In the genomic region with DNA sequence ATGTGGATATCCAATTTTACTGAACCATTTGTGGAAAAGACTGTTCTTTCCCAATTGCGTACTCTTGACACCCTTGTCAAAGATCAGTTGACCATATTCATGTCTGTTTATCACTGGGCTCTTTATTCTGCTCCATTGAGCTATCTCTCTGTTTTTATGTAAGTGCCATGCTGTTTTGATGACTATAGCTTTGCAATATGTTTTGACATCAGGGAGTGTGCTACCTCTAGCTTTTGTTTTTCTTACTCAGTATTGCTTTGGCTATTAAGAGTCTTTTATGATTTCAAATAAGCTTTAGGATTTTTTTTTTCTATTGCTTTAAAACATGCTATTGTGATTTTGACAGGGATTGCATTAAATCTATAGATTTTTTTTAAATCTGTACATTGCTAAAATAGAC, we compare ENCODE assay signal across 21 cellular contexts.
DNase-seq lines count a peak whose midpoint lies in the region; ATAC-seq, FAIRE-seq and TF ChIP-seq lines count a peak whose summit lies in the region.
"Had no signal": no experiment of that assay in that cellular context is flagged by ENCODE, and none has a peak within 500 bp of the region (broad histone marks: within the 10 kb centered on the region; RNA-seq: fewer than 3 reads in every experiment).

No MANE protein-coding gene starts in this region.

- H4K91ac ChIP-seq in H1 (replicated peaks; ENCODE audit: insufficient read length, low read length), result no peak overlapping the region

- H3K79me2 ChIP-seq in H1 (ENCODE audit: control insufficient read depth in 1 of 2, insufficient read depth in 2 of 2, low read length in 2 of 2), result no peaks in the 10 kb centered on the region

- POLR2A ChIA-PET in HEK293 (lab: Yijun Ruan, JAX), result no interaction called here
- POLR2A ChIA-PET in WTC11 (lab: Charles Lee), result no interaction called here
- POLR2A ChIA-PET in H1 (lab: Charles Lee; ENCODE audit: partially characterized antibody), result no interaction called here

- no peaks in the 10 kb centered on the region; the same call in 1 of the 2 replicates for H3K9me3 ChIP-seq in HEK293 (ENCODE audit: control insufficient read depth, insufficient read depth, low read depth, low read length)
- H3K9me3 ChIP-seq in H1 (ENCODE audit: insufficient read depth in 2 of 2, low read depth in 1 of 2, low read length in 1 of 2), result peaks cover 3% of the 10 kb centered on the region in 2 experiments; a peak in 2 of 4 replicates

- peaks cover 5% of the 10 kb centered on the region for H3K4me1 Mint-ChIP-seq in WTC11
- H3K4me1 Mint-ChIP-seq: B cell had no signal

- no peak overlapping the region for H2BK15ac ChIP-seq in H1 (ENCODE audit: low read length)

- H3K4me3 Mint-ChIP-seq in WTC11, result no peak overlapping the region
- H3K4me3 Mint-ChIP-seq: B cell; CD4-positive, alpha-beta T cell; CD8-positive, alpha-beta T cell had no signal

- H2AFZ ChIP-seq in H1 (ENCODE audit: low read length), result no peak overlapping the region

- H2BK20ac ChIP-seq in H1 (ENCODE audit: low read length), result no peak overlapping the region

- no peak for TF ChIP-seq POLR2A in H1 (IDR thresholded peaks at IDR 0.05; ENCODE audit: control extremely low read depth in 1 of 2, low read depth in 2 of 2, low read length in 2 of 2)

- no peaks in the 10 kb centered on the region for H3K4me1 ChIP-seq in HEK293 (ENCODE audit: control insufficient read depth, insufficient read depth, low read length)
- H3K4me1 ChIP-seq in H1 (replicated peaks in 1 of 4; ENCODE audit: control insufficient read depth in 3 of 4, insufficient read depth in 4 of 4, low read length in 3 of 4), result no peaks in the 10 kb centered on the region
- H3K4me1 ChIP-seq: A549; BLaER1 treated with 17β-estradiol and CSF1 and Interleukin-3, amounts not matched to agents 10 nM and 100 nM; Caco-2 had no signal

- H3K27ac ChIP-seq in HEK293 (ENCODE audit: extremely low read depth, low read depth, low read length) (no peak overlapping the region), H1 (ENCODE audit: low read depth, low read length) (no peak overlapping the region)
- H3K27ac ChIP-seq: 22Rv1; A549; BLaER1 treated with 17β-estradiol and CSF1 and Interleukin-3, amounts not matched to agents 10 nM and 100 nM; C4-2B had no signal

- no peak overlapping the region for H3K18ac ChIP-seq in H1 (ENCODE audit: extremely low read depth, low read length)

- H4K5ac ChIP-seq in H1 (ENCODE audit: insufficient read length, low read depth, low read length), result no peak overlapping the region

- no peak overlapping the region for H3K14ac ChIP-seq in H1 (ENCODE audit: insufficient read length)

- H3K4me2 ChIP-seq in H1 (ENCODE audit: insufficient read depth in 1 of 2, low read depth in 2 of 2, low read length in 2 of 2), result no peak overlapping the region
- H3K4me2 ChIP-seq: A549; BLaER1 treated with 17β-estradiol and CSF1 and Interleukin-3, amounts not matched to agents 10 nM and 100 nM had no signal

- H3K56ac ChIP-seq in H1 (replicated peaks; ENCODE audit: insufficient read length, low read depth, low read length), result no peak overlapping the region

- no peaks in the 10 kb centered on the region for H3K23me2 ChIP-seq in H1 (ENCODE audit: low read depth, low read length)

- no peak overlapping the region for H2BK120ac ChIP-seq in H1 (replicated peaks; ENCODE audit: low read depth, low read length)

- CTCF ChIA-PET in HEK293 (lab: Yijun Ruan, JAX) (no interaction called here), WTC11 (lab: Charles Lee) (interaction anchor here (1.4 kb wide), 1 partner anchor 170 kb away, joined by 3 read pairs; no protein-coding TSS in a partner anchor), H1 (lab: Charles Lee; ENCODE audit: partially characterized antibody) (no interaction called here)

- H3K23ac ChIP-seq in H1 (ENCODE audit: insufficient read length), result no peak overlapping the region

- no peak for ATAC-seq in WTC11
- ATAC-seq: A549; CD8-positive, alpha-beta T cell had no signal

- H2AK5ac ChIP-seq in H1 (ENCODE audit: low read depth, low read length), result no peak overlapping the region

- H2BK12ac ChIP-seq in H1 (ENCODE audit: low read depth, low read length), result no peak overlapping the region

- no peak for TF ChIP-seq RAD21 in H1 (IDR thresholded peaks at IDR 0.05 in 1 of 2, conservative IDR thresholded peaks at IDR 0.05 in 1 of 2; ENCODE audit: low read depth in 2 of 2, low read length in 2 of 2)

- WGBS in H1 (ENCODE audit: extremely low coverage in 1 of 2, insufficient coverage in 1 of 2, insufficient read length in 1 of 2, insufficient replicate concordance in 2 of 2, low coverage in 1 of 2, low lambda C conversion rate in 2 of 2, missing lambda C conversion rate in 1 of 2), 2 experiments, result 91% methylated on average over 1 of the region's 1 CpG; no CpG with 5 or more reads in 1 of the 2 experiments

- no peak overlapping the region for H3K4me3 ChIP-seq in HEK293 (ENCODE audit: low read depth, low read length)
- no peak overlapping the region for H3K4me3 ChIP-seq in H1 (ENCODE audit: extremely low read depth in 1 of 4, insufficient read depth in 2 of 4, low read depth in 3 of 4, low read length in 4 of 4)
- H3K4me3 ChIP-seq: A549; BLaER1 treated with 17β-estradiol and CSF1 and Interleukin-3, amounts not matched to agents 10 nM and 100 nM had no signal

- H2BK5ac ChIP-seq in H1 (ENCODE audit: low read depth, low read length), result no peak overlapping the region

- H3K36me3 ChIP-seq in HEK293 (ENCODE audit: control insufficient read depth in 2 of 2, insufficient read depth in 1 of 2, low read length in 2 of 2) (no peaks in the 10 kb centered on the region), H1 (ENCODE audit: control insufficient read depth in 2 of 4, insufficient read depth in 4 of 4, low read length in 3 of 4) (no peaks in the 10 kb centered on the region)
- H3K36me3 ChIP-seq: BLaER1 treated with 17β-estradiol and CSF1 and Interleukin-3, amounts not matched to agents 10 nM and 100 nM had no signal

- H3K4ac ChIP-seq in H1 (replicated peaks; ENCODE audit: insufficient read length, low read depth, low read length), result no peak overlapping the region

- TF ChIP-seq EP300 in H1 (IDR thresholded peaks at IDR 0.05; ENCODE audit: borderline replicate concordance in 1 of 2, low read depth in 2 of 2, low read length in 2 of 2), result no peak

- no peaks in the 10 kb centered on the region for H3K27me3 ChIP-seq in H1 (replicated peaks in 1 of 4; ENCODE audit: control insufficient read depth in 3 of 4, extremely low read depth in 1 of 4, insufficient read depth in 3 of 4, low read length in 3 of 4)
- H3K27me3 ChIP-seq: BLaER1 treated with 17β-estradiol and CSF1 and Interleukin-3, amounts not matched to agents 10 nM and 100 nM had no signal

- H3K36me3 Mint-ChIP-seq in WTC11, result 0 out of 2 replicates have a peak, but pooled peaks cover 5% of the 10 kb centered on the region
- H3K36me3 Mint-ChIP-seq: CD8-positive, alpha-beta T cell had no signal

- no peak overlapping the region for H4K8ac ChIP-seq in H1 (ENCODE audit: extremely low read depth, insufficient read depth, low read length)

- H3K9me3 Mint-ChIP-seq in WTC11, result peaks cover 18% of the 10 kb centered on the region
- H3K9me3 Mint-ChIP-seq: CD4-positive, alpha-beta T cell had no signal

- TF ChIP-seq CTCF in HEK293 (tag by site-specific recombination; IDR thresholded peaks at IDR 0.05), result no peak
- no peak for TF ChIP-seq CTCF in WTC11 (IDR thresholded peaks at IDR 0.05)
- no peak for TF ChIP-seq CTCF in H1 (IDR thresholded peaks at IDR 0.05; ENCODE audit: control extremely low read depth in 1 of 3, insufficient read depth in 1 of 3, low read depth in 1 of 3, low read length in 3 of 3)

- FAIRE-seq in H1 (lab: Jason Lieb, UNC), result no peak
- FAIRE-seq: A549, D721Med, G401.6, GM12891, GM19239 had no signal

- H3K27ac Mint-ChIP-seq in WTC11, result no peak overlapping the region
- H3K27ac Mint-ChIP-seq: B cell; CD4-positive, alpha-beta T cell; CD8-positive, alpha-beta T cell had no signal

- H3K9ac ChIP-seq in H1 (replicated peaks in 1 of 4; ENCODE audit: extremely low read depth in 1 of 4, low read depth in 3 of 4, low read length in 3 of 4), result no peak overlapping the region
- H3K9ac ChIP-seq: BLaER1 treated with 17β-estradiol and CSF1 and Interleukin-3, amounts not matched to agents 10 nM and 100 nM had no signal

- no peaks in the 10 kb centered on the region for H4K20me1 ChIP-seq in H1 (replicated peaks in 1 of 2; ENCODE audit: control insufficient read depth in 1 of 2, insufficient read depth in 2 of 2, low read length in 2 of 2)
- H4K20me1 ChIP-seq: BLaER1 treated with 17β-estradiol and CSF1 and Interleukin-3, amounts not matched to agents 10 nM and 100 nM had no signal

- DNase-seq in WTC11 (ENCODE audit: low spot score) (no peak), H1 (ENCODE audit: low read depth in 1 of 2, low spot score in 2 of 2) (no peak), SW 1271 (lab: John Stamatoyannopoulos, UW) (no peak), HCEC 1CT (no peak)
- DNase-seq: AML-193; Caco-2; Calu3; CD4-positive, alpha-beta T cell; CD8-positive, alpha-beta T cell; DMS79 treated with DMSO at 0.1 percent for 48 hours; GF-D8 had no signal

- no peaks in the 10 kb centered on the region for H3K27me3 Mint-ChIP-seq in WTC11 (ENCODE audit: low read depth)

- H3K79me1 ChIP-seq in H1 (ENCODE audit: low read depth, low read length), result no peaks in the 10 kb centered on the region

TF ChIP-seq in HEK293, 187 proteins besides CTCF, POLR2A, EP300 and RAD21 (continues in another document):
- TF ChIP-seq SETDB1 (IDR thresholded peaks at IDR 0.05; ENCODE audit: insufficient read length, low read length) (peak; percentile 70), ZNF175 (tag by site-specific recombination; IDR thresholded peaks at IDR 0.05) (no peak), ZNF610 (tag by site-specific recombination; IDR thresholded peaks at IDR 0.05; ENCODE audit: borderline replicate concordance) (no peak), GLI4 (tag by site-specific recombination; IDR thresholded peaks at IDR 0.05) (no peak), ZNF544 (tag by site-specific recombination; IDR thresholded peaks at IDR 0.05) (no peak)

TF ChIP-seq in WTC11, 78 proteins besides CTCF, POLR2A, EP300 and RAD21 (continues in another document):
- TF ChIP-seq, protein P1, sequence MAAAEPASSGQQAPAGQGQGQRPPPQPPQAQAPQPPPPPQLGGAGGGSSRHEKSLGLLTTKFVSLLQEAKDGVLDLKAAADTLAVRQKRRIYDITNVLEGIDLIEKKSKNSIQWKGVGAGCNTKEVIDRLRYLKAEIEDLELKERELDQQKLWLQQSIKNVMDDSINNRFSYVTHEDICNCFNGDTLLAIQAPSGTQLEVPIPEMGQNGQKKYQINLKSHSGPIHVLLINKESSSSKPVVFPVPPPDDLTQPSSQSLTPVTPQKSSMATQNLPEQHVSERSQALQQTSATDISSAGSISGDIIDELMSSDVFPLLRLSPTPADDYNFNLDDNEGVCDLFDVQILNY (CRISPR knock-in tag; IDR thresholded peaks at IDR 0.05), result no peak

TF ChIP-seq in H1, 55 proteins besides CTCF, POLR2A, EP300 and RAD21 (continues in another document):
- no peak for TF ChIP-seq TEAD4 (IDR thresholded peaks at IDR 0.05; ENCODE audit: low read depth, low read length)
- TF ChIP-seq GABPA (IDR thresholded peaks at IDR 0.05; ENCODE audit: borderline replicate concordance, insufficient read depth, low read length), result no peak
